ENCODE assay signal across 11 cellular contexts in genomic region chr4:148007789-148008188, GRCh38.
DNase-seq lines count a peak whose midpoint lies in the region; ATAC-seq and TF ChIP-seq lines count a peak whose summit lies in the region.
"Had no signal": no experiment of that assay in that cellular context is flagged by ENCODE, and none has a peak within 500 bp of the region (broad histone marks: within the 10 kb centered on the region; RNA-seq: fewer than 3 reads in every experiment).

No MANE protein-coding gene starts in this region.

- H4K8ac ChIP-seq in mesenchymal stem cell (ENCODE audit: low read length), result no peak overlapping the region

- H3K4me1 ChIP-seq in mammary epithelial cell (ENCODE audit: insufficient read depth, low read length) (peaks cover 16% of the 10 kb centered on the region), mesenchymal stem cell (ENCODE audit: control insufficient read depth, insufficient read depth, low read depth, low read length) (peaks cover 7% of the 10 kb centered on the region)

- intact Hi-C loops in mammary epithelial cell (cut with micrococcal nuclease), result no loop called here
- intact Hi-C loops in lower leg skin (cut with DNase I; ENCODE audit: low total_unique reads), result no loop called here

- H3K79me2 ChIP-seq in mammary epithelial cell (ENCODE audit: insufficient read depth, low read length), result peaks cover 34% of the 10 kb centered on the region

- H3K9me3 ChIP-seq in mammary epithelial cell (replicated peaks; ENCODE audit: insufficient read depth, low read length) (no peaks in the 10 kb centered on the region), mesenchymal stem cell (ENCODE audit: control insufficient read depth, low read length) (no peaks in the 10 kb centered on the region)

- no peaks in the 10 kb centered on the region for H4K20me1 ChIP-seq in mammary epithelial cell (ENCODE audit: insufficient read depth, low read length)

- DNase-seq in ACHN, result peak; percentile 18
- DNase-seq in mammary epithelial cell, result no peak
- no peak for DNase-seq in mesenchymal stem cell
- no peak for DNase-seq in lower leg skin (ENCODE audit: low spot score in 2 of 2)
- DNase-seq in SIG-M5 (lab: John Stamatoyannopoulos, UW), result no peak
- DNase-seq in HPDE6-E6E7 (ENCODE audit: extremely low spot score), result no peak
- DNase-seq: NCI-H2171; stimulated activated CD4-positive, alpha-beta T cell treated with anti-CD3 and anti-CD28 coated beads, Interleukin-4, amount 100 ng/mL, for 24 hours had no signal

- in situ Hi-C loops in ACHN (cut with HindIII; ENCODE audit: low pct_ligation_motif_present, low pct_unique_long_range_greater_than_20kb, low sequenced_read_pairs) (no loop called here), mammary epithelial cell (cut with MboI; ENCODE audit: low sequenced_read_pairs in 2 of 2) (no loop called here)

- no peak for TF ChIP-seq CTCF in mammary epithelial cell (conservative IDR thresholded peaks at IDR 0.05 in 1 of 2, IDR thresholded peaks at IDR 0.05 in 1 of 2; ENCODE audit: extremely low read depth in 1 of 2, insufficient read depth in 1 of 2, low read depth in 1 of 2, low read length in 2 of 2)
- no peak for TF ChIP-seq CTCF in lower leg skin (IDR thresholded peaks at IDR 0.05)

- dilution Hi-C loops in mammary epithelial cell (cut with HindIII; ENCODE audit: low sequenced_read_pairs), result no loop called here

- peak overlapping the region in 1 of 2 experiments; percentile 19 for H3K4ac ChIP-seq in mesenchymal stem cell (ENCODE audit: low read depth in 1 of 2, low read length in 2 of 2)

- H2AK5ac ChIP-seq in mesenchymal stem cell (ENCODE audit: low read length, severe bottlenecking), result no peak overlapping the region

- peak; percentile 46 for ATAC-seq in HG02623 (IDR thresholded peaks at IDR 0.05; ENCODE audit: unreplicated experiment)
- ATAC-seq in HG03135 (IDR thresholded peaks at IDR 0.05; ENCODE audit: unreplicated experiment), result no peak

- no peak overlapping the region for H3K23ac ChIP-seq in mesenchymal stem cell (ENCODE audit: low read length in 2 of 2)

- H3K4me2 ChIP-seq in mammary epithelial cell (ENCODE audit: insufficient read depth, low read depth, low read length), result peak overlapping the region; percentile 30
- H3K4me2 ChIP-seq in mesenchymal stem cell (ENCODE audit: low read length, poor library complexity, severe bottlenecking), result peak overlapping the region; percentile 20

- no peak overlapping the region for H2BK5ac ChIP-seq in mesenchymal stem cell (ENCODE audit: low read depth, low read length, poor library complexity, severe bottlenecking)

- H2AFZ ChIP-seq in mammary epithelial cell (ENCODE audit: low read depth, low read length), result no peak overlapping the region
- no peak overlapping the region for H2AFZ ChIP-seq in mesenchymal stem cell (ENCODE audit: low read depth, low read length)

- H3K27me3 ChIP-seq in mammary epithelial cell (ENCODE audit: insufficient read depth, low read length), result no peaks in the 10 kb centered on the region
- no peaks in the 10 kb centered on the region for H3K27me3 ChIP-seq in mesenchymal stem cell (ENCODE audit: control insufficient read depth in 1 of 2, insufficient read depth in 1 of 2, low read length in 2 of 2)
- H3K27me3 ChIP-seq: tibial nerve had no signal

- peaks cover 22% of the 10 kb centered on the region for H3K79me1 ChIP-seq in mesenchymal stem cell (replicated peaks; ENCODE audit: low read length, poor library complexity, severe bottlenecking)

- no peak overlapping the region for H3K14ac ChIP-seq in mesenchymal stem cell (ENCODE audit: low read length in 2 of 2)

- no peaks in the 10 kb centered on the region for H3K36me3 ChIP-seq in mammary epithelial cell (ENCODE audit: insufficient read depth, low read length)
- peaks cover 5 to 15% of the 10 kb centered on the region in 2 experiments for H3K36me3 ChIP-seq in mesenchymal stem cell (ENCODE audit: control insufficient read depth in 1 of 2, insufficient read depth in 2 of 2, low read depth in 1 of 2, low read length in 2 of 2)

- no peak overlapping the region for H2BK120ac ChIP-seq in mesenchymal stem cell (ENCODE audit: low read depth, low read length)

- peak overlapping the region in 1 of 2 experiments; percentile 88 for H3K18ac ChIP-seq in mesenchymal stem cell (ENCODE audit: low read depth in 1 of 2, low read length in 2 of 2)

- H3K4me3 ChIP-seq in mammary epithelial cell (replicated peaks in 1 of 3; ENCODE audit: insufficient read depth in 1 of 3, low read depth in 2 of 3, low read length in 3 of 3) (no peak overlapping the region), mesenchymal stem cell (ENCODE audit: insufficient read depth in 1 of 2, low read depth in 1 of 2, low read length in 2 of 2) (no peak overlapping the region), lower leg skin (ENCODE audit: low read depth, poor library complexity, severe bottlenecking) (no peak overlapping the region)
- H3K4me3 ChIP-seq: tibial nerve had no signal

- H2BK12ac ChIP-seq in mesenchymal stem cell (ENCODE audit: low read length in 2 of 2), result no peak overlapping the region

- H3K9ac ChIP-seq in mammary epithelial cell (ENCODE audit: insufficient read depth, low read length) (no peak overlapping the region), mesenchymal stem cell (ENCODE audit: low read length) (peak overlapping the region; percentile 21)

- TF ChIP-seq POLR2A in lower leg skin (IDR thresholded peaks at IDR 0.05), result no peak

- BruUV-seq in mammary epithelial cell (replicated peaks; lab: Mats Ljungman, UMichigan), result no TSS peak

- H4K91ac ChIP-seq in mesenchymal stem cell (ENCODE audit: low read length), result no peak overlapping the region

- H2BK15ac ChIP-seq in mesenchymal stem cell (ENCODE audit: low read depth, poor library complexity, severe bottlenecking), result no peak overlapping the region

- WGBS in mammary epithelial cell (ENCODE audit: low coverage, missing lambda C conversion rate), result 94% methylated on average over 3 of the region's 3 CpGs
- WGBS in mesenchymal stem cell, result 49% methylated on average over 3 of the region's 3 CpGs
- 59 to 68% methylated on average over 3 of the region's 3 CpGs for WGBS in lower leg skin, 2 donors

- H3K27ac ChIP-seq in mammary epithelial cell (ENCODE audit: insufficient read depth, low read depth, low read length), result no peak overlapping the region
- peak overlapping the region; percentile 58 for H3K27ac ChIP-seq in mesenchymal stem cell (ENCODE audit: low read length, poor library complexity, severe bottlenecking)
- H3K27ac ChIP-seq: tibial nerve had no signal

- CTCF ChIA-PET in mammary epithelial cell (lab: Charles Lee; ENCODE audit: low non-redundant PET), result no interaction called here
